Comparison of ENCODE assay signal across 23 cellular contexts in the genomic region with DNA sequence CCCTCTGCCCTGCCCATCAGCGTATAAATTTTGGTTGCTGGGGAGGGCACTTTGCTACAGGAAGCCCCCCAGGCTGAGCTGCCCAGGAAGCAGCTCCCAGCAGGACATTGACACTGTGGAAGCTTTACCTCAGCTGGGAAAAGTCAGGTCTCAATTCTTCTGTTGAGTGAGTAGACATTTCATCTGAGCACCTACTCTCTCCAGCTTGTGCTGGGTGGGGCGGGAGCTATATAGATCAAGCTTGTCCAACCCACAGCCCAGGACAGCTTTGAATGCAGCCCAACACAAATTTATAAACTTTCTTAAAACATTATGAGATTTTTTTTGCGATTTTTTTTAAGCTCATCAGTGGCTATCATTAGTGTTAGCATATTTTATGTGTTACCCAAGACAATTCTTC.
"Had no signal": no experiment of that assay in that cellular context is flagged by ENCODE, and none has a peak within 500 bp of the region (broad histone marks: within the 10 kb centered on the region; RNA-seq: fewer than 3 reads in every experiment).

No MANE protein-coding gene starts in this region.

- DNase-seq: activated B cell treated with CpG ODN at 0.5 μM for 24 hours; activated CD4-positive, alpha-beta T cell treated with anti-CD3 and anti-CD28 coated beads for 1 hour; activated effector memory CD4-positive, alpha-beta T cell treated with Interleukin-2 at 50 U/mL for 16 hours; activated naive CD8-positive, alpha-beta T cell treated with anti-CD3 and anti-CD28 coated beads, Interleukin-2, amount 10 ng/mL, durations not matched to agents 7 days and 5 days; activated T-cell treated with anti-CD3 and anti-CD28 coated beads for 4 hours; aorta; central memory CD4-positive, alpha-beta T cell; Kasumi-1; KBM-7; NCI-H1105 treated with DMSO at 0.1 percent for 48 hours; NCI-H1436 treated with DMSO at 0.1 percent for 48 hours; NCI-H187 treated with DMSO at 0.1 percent for 48 hours; NCI-H2081 treated with DMSO at 0.1 percent for 48 hours; NCI-H226; NCI-H526 treated with DMSO at 0.1 percent for 48 hours; NCI-H82; T-cell; T-helper 2 cell; T1000 had no signal

- H3K36me3 ChIP-seq: breast epithelium had no signal

- H3K27ac Mint-ChIP-seq: activated B cell treated with CpG ODN at 0.5 μM for 24 hours; activated naive CD8-positive, alpha-beta T cell treated with anti-CD3 and anti-CD28 coated beads, Interleukin-2, amount 10 ng/mL, durations not matched to agents 7 days and 5 days had no signal

- H3K9me3 ChIP-seq: breast epithelium had no signal

- H3K9me3 Mint-ChIP-seq: activated B cell treated with CpG ODN at 0.5 μM for 24 hours; activated CD4-positive, alpha-beta T cell treated with anti-CD3 and anti-CD28 coated beads, Interleukin-2, amount 10 ng/mL, durations not matched to agents 24 days and 14 days; activated naive CD4-positive, alpha-beta T cell treated with anti-CD3 and anti-CD28 coated beads for 36 hours; activated naive CD8-positive, alpha-beta T cell treated with anti-CD3 and anti-CD28 coated beads, Interleukin-2, amount 10 ng/mL, durations not matched to agents 7 days and 5 days; T-cell had no signal

- ATAC-seq: T-cell had no signal

- H3K27ac ChIP-seq: breast epithelium, SK-N-MC had no signal

- H3K4me3 ChIP-seq: breast epithelium, SK-N-MC had no signal

- H3K4me1 ChIP-seq: breast epithelium had no signal

- H3K27me3 Mint-ChIP-seq: activated B cell treated with CpG ODN at 0.5 μM for 24 hours; activated CD4-positive, alpha-beta T cell treated with anti-CD3 and anti-CD28 coated beads, Interleukin-2, amount 10 ng/mL, durations not matched to agents 24 days and 14 days; activated naive CD8-positive, alpha-beta T cell treated with anti-CD3 and anti-CD28 coated beads, Interleukin-2, amount 10 ng/mL, durations not matched to agents 7 days and 5 days; T-cell had no signal

- H3K27me3 ChIP-seq: breast epithelium had no signal

- H3K4me3 Mint-ChIP-seq: activated B cell treated with CpG ODN at 0.5 μM for 24 hours; activated CD4-positive, alpha-beta T cell treated with anti-CD3 and anti-CD28 coated beads, Interleukin-2, amount 10 ng/mL, durations not matched to agents 24 days and 14 days; activated naive CD4-positive, alpha-beta T cell treated with anti-CD3 and anti-CD28 coated beads for 36 hours; activated naive CD8-positive, alpha-beta T cell treated with anti-CD3 and anti-CD28 coated beads, Interleukin-2, amount 10 ng/mL, durations not matched to agents 7 days and 5 days; T-cell had no signal
